35 cellular contexts compared by ENCODE assay signal in genomic region chr7:78111384-78111783, GRCh38.
"Had no signal": no experiment of that assay in that cellular context is flagged by ENCODE, and none has a peak within 500 bp of the region (broad histone marks: within the 10 kb centered on the region; RNA-seq: fewer than 3 reads in every experiment).

No MANE protein-coding gene starts in this region.

- H3K4me3 ChIP-seq: breast epithelium, esophagus squamous epithelium, heart right ventricle, left ventricle myocardium inferior, pancreas, stomach, thyroid gland, upper lobe of left lung, vagina had no signal

- H3K9me3 ChIP-seq: breast epithelium, esophagus squamous epithelium, pancreas, stomach, thyroid gland, upper lobe of left lung, vagina had no signal

- H3K4me3 Mint-ChIP-seq: activated CD4-positive, alpha-beta memory T cell treated with anti-CD3 and anti-CD28 coated beads for 36 hours; activated CD4-positive, alpha-beta T cell treated with anti-CD3 and anti-CD28 coated beads, Interleukin-2, amount 10 ng/mL, durations not matched to agents 24 days and 14 days; activated naive CD8-positive, alpha-beta T cell treated with anti-CD3 and anti-CD28 coated beads, Interleukin-2, amount 50 U/mL, for 24 hours; activated T-helper 1 cell treated with anti-CD3 and anti-CD28 coated beads, Interleukin-12 subunit alpha, Interleukin-12 subunit beta, Interleukin-2, Interleukin-4 antibody, amounts not matched to agents 30 ng/mL and 10 ng/mL and 1 ng/mL, durations not matched to agents 14 hours and 24 hours and 36 hours; naive B cell; nephron progenitor cell; stimulated activated naive B cell treated with anti-CD40 and anti-IgM and Interleukin-4, amounts not matched to agents 10 μg/mL and 1 μg/mL and 100 μg/mL, for 72 hours; T-helper 17 cell had no signal

- H3K36me3 ChIP-seq: breast epithelium, esophagus squamous epithelium, heart right ventricle, left ventricle myocardium inferior, pancreas, stomach, thyroid gland, upper lobe of left lung, vagina, WERI-Rb-1 had no signal

- H3K4me1 Mint-ChIP-seq: activated CD4-positive, alpha-beta T cell treated with anti-CD3 and anti-CD28 coated beads, Interleukin-2, amount 10 ng/mL, durations not matched to agents 24 days and 14 days; activated naive CD8-positive, alpha-beta T cell treated with anti-CD3 and anti-CD28 coated beads, Interleukin-2, amount 50 U/mL, for 24 hours; naive B cell; stimulated activated naive B cell treated with anti-CD40 and anti-IgM and Interleukin-4, amounts not matched to agents 10 μg/mL and 1 μg/mL and 100 μg/mL, for 72 hours; T-helper 17 cell had no signal

- DNase-seq: activated CD4-positive, alpha-beta memory T cell treated with anti-CD3 and anti-CD28 coated beads for 36 hours; activated CD4-positive, alpha-beta T cell treated with anti-CD3 and anti-CD28 coated beads, Interleukin-2, amount 10 ng/mL, durations not matched to agents 24 days and 14 days; activated CD4-positive, CD25-positive, alpha-beta regulatory T cell treated with anti-CD3 and anti-CD28 coated beads, Interleukin-2, amount 50 U/mL, for 72 hours; activated CD8-positive, alpha-beta memory T cell treated with anti-CD3 and anti-CD28 coated beads, Interleukin-2, amount 50 U/mL, for 4 hours; activated gamma-delta T cell; activated naive CD4-positive, alpha-beta T cell treated with anti-CD3 and anti-CD28 coated beads, Interleukin-2, amount 50 U/mL, for 16 hours; activated naive CD8-positive, alpha-beta T cell treated with anti-CD3 and anti-CD28 coated beads, Interleukin-2, amount 50 U/mL, for 24 hours; activated T-cell treated with anti-CD3 and anti-CD28 coated beads, Interleukin-2, amount 50 U/mL, for 1 hour; amygdala; central memory CD4-positive, alpha-beta T cell; dermis blood vessel endothelial cell; effector CD4-positive, alpha-beta T cell; esophagus squamous epithelium; foreskin melanocyte; heart right ventricle; islet precursor cell; left ventricle myocardium inferior; naive B cell; nephron progenitor cell; nucleus accumbens; pancreas; right cardiac atrium; stimulated activated CD4-positive, alpha-beta T cell treated with anti-CD3 and anti-CD28 coated beads, Interleukin-15, amount 100 ng/mL, for 24 hours; stimulated activated CD4-positive, alpha-beta T cell treated with anti-CD3 and anti-CD28 coated beads, Interleukin-2, amount 100 ng/mL, for 24 hours; stimulated activated naive B cell treated with anti-CD40 and anti-IgM and Interleukin-4, amounts not matched to agents 10 μg/mL and 1 μg/mL and 100 μg/mL, for 72 hours; stomach; T-helper 17 cell; T1000; thyroid gland; upper lobe of left lung; WERI-Rb-1 had no signal

- ATAC-seq: activated naive CD8-positive, alpha-beta T cell treated with anti-CD3 and anti-CD28 coated beads, Interleukin-2, amount 50 U/mL, for 24 hours; heart right ventricle; pancreas; right cardiac atrium; stimulated activated naive B cell treated with anti-CD40 and anti-IgM and Interleukin-4, amounts not matched to agents 10 μg/mL and 1 μg/mL and 100 μg/mL, for 72 hours; T-helper 17 cell had no signal

- H3K27me3 ChIP-seq: breast epithelium, esophagus squamous epithelium, heart right ventricle, pancreas, stomach, thyroid gland, upper lobe of left lung, vagina had no signal

- H3K27ac Mint-ChIP-seq: activated CD4-positive, alpha-beta memory T cell treated with anti-CD3 and anti-CD28 coated beads for 36 hours; activated CD4-positive, alpha-beta T cell treated with anti-CD3 and anti-CD28 coated beads, Interleukin-2, amount 10 ng/mL, durations not matched to agents 24 days and 14 days; activated naive CD8-positive, alpha-beta T cell treated with anti-CD3 and anti-CD28 coated beads, Interleukin-2, amount 50 U/mL, for 24 hours; activated T-helper 1 cell treated with anti-CD3 and anti-CD28 coated beads, Interleukin-12 subunit alpha, Interleukin-12 subunit beta, Interleukin-2, Interleukin-4 antibody, amounts not matched to agents 30 ng/mL and 10 ng/mL and 1 ng/mL, durations not matched to agents 14 hours and 24 hours and 36 hours; naive B cell; nephron progenitor cell; stimulated activated naive B cell treated with anti-CD40 and anti-IgM and Interleukin-4, amounts not matched to agents 10 μg/mL and 1 μg/mL and 100 μg/mL, for 72 hours; T-helper 17 cell had no signal

- H3K4me1 ChIP-seq: breast epithelium, esophagus squamous epithelium, heart right ventricle, left ventricle myocardium inferior, pancreas, stomach, thyroid gland, upper lobe of left lung, vagina had no signal

- H3K27ac ChIP-seq: breast epithelium, epithelial cell of prostate, esophagus squamous epithelium, heart right ventricle, left ventricle myocardium inferior, pancreas, stomach, thyroid gland, upper lobe of left lung, vagina, WERI-Rb-1 had no signal

- H3K36me3 Mint-ChIP-seq: activated CD4-positive, alpha-beta memory T cell treated with anti-CD3 and anti-CD28 coated beads for 36 hours; stimulated activated naive B cell treated with anti-CD40 and anti-IgM and Interleukin-4, amounts not matched to agents 10 μg/mL and 1 μg/mL and 100 μg/mL, for 72 hours had no signal

- H3K9me3 Mint-ChIP-seq: activated CD4-positive, alpha-beta T cell treated with anti-CD3 and anti-CD28 coated beads, Interleukin-2, amount 10 ng/mL, durations not matched to agents 24 days and 14 days; activated T-helper 1 cell treated with anti-CD3 and anti-CD28 coated beads, Interleukin-12 subunit alpha, Interleukin-12 subunit beta, Interleukin-2, Interleukin-4 antibody, amounts not matched to agents 30 ng/mL and 10 ng/mL and 1 ng/mL, durations not matched to agents 14 hours and 24 hours and 36 hours had no signal
